ENCODE assay signal across 18 cellular contexts in genomic region chr3:179066058-179066457, GRCh38. TPM values are rescaled to one million over a fixed set of nuclear protein-coding genes. Genes with fewer than 3 reads are reported as not detected.
A peak's percentile ranks its signal among the peaks of the same experiment; 100 is the strongest.
DNase-seq lines count a peak whose midpoint lies in the region; ATAC-seq and TF ChIP-seq lines count a peak whose summit lies in the region.
"Had no signal": no experiment of that assay in that cellular context is flagged by ENCODE, and none has a peak within 500 bp of the region (broad histone marks: within the 10 kb centered on the region; RNA-seq: fewer than 3 reads in every experiment).

No MANE protein-coding gene starts in this region.

- TF ChIP-seq POLR2A in Peyer's patch (IDR thresholded peaks at IDR 0.05), result no peak

- peaks cover 0 to 14% (median 4%) of the 10 kb centered on the region in 4 donors for H3K4me1 ChIP-seq in Peyer's patch

- peak; percentile 49 for ATAC-seq in GM18519 (IDR thresholded peaks at IDR 0.05; ENCODE audit: low FRiP score, unreplicated experiment)
- peak; percentile 51 for ATAC-seq in GM21390 (IDR thresholded peaks at IDR 0.05; ENCODE audit: unreplicated experiment)
- ATAC-seq in HG02870 (IDR thresholded peaks at IDR 0.05; ENCODE audit: unreplicated experiment), result peak; percentile 67
- ATAC-seq in HG03575 (IDR thresholded peaks at IDR 0.05; ENCODE audit: extremely low read depth, insufficient number of reproducible peaks, low FRiP score, unreplicated experiment), result peak; percentile 42
- ATAC-seq: K562; left ventricle myocardium superior; stimulated activated naive CD8-positive, alpha-beta T cell treated with anti-CD3 and anti-CD28 coated beads, Interleukin-15, amount 100 ng/mL, for 72 hours had no signal

- DNase-seq in DMS53 treated with DMSO at 0.1 percent for 48 hours (lab: John Stamatoyannopoulos, UW; ENCODE audit: unreplicated experiment), result no peak
- no peak for DNase-seq in endothelial cell (ENCODE audit: low spot score)
- DNase-seq in Peyer's patch, result no peak
- DNase-seq in HuH-7 (ENCODE audit: low spot score), result no peak
- DNase-seq: activated CD8-positive, alpha-beta memory T cell treated with anti-CD3 and anti-CD28 coated beads, Interleukin-2, amount 50 U/mL, for 48 hours; activated naive CD8-positive, alpha-beta T cell treated with anti-CD3 and anti-CD28 coated beads, Interleukin-2, amount 10 ng/mL, durations not matched to agents 7 days and 5 days; EL; esophagus squamous epithelium; hypothalamus; left ventricle myocardium superior; NCI-H187 treated with DMSO at 0.1 percent for 48 hours; SJCRH30; stimulated activated naive CD8-positive, alpha-beta T cell treated with anti-CD3 and anti-CD28 coated beads, Interleukin-15, amount 100 ng/mL, for 72 hours had no signal

- no peak overlapping the region for H3K27ac ChIP-seq in Peyer's patch
- H3K27ac ChIP-seq: esophagus squamous epithelium, SJCRH30 had no signal

- no peak overlapping the region for H3K4me3 Mint-ChIP-seq in endothelial cell (ENCODE audit: unreplicated experiment)
- H3K4me3 Mint-ChIP-seq: activated naive CD8-positive, alpha-beta T cell treated with anti-CD3 and anti-CD28 coated beads, Interleukin-2, amount 10 ng/mL, durations not matched to agents 7 days and 5 days; stimulated activated naive CD8-positive, alpha-beta T cell treated with anti-CD3 and anti-CD28 coated beads, Interleukin-15, amount 100 ng/mL, for 72 hours had no signal

- H3K9me3 ChIP-seq in Peyer's patch, result no peaks in the 10 kb centered on the region
- H3K9me3 ChIP-seq: esophagus squamous epithelium, SJCRH30 had no signal

- TF ChIP-seq CTCF in endothelial cell (IDR thresholded peaks at IDR 0.05; ENCODE audit: unreplicated experiment), result no peak
- no peak for TF ChIP-seq CTCF in Peyer's patch (IDR thresholded peaks at IDR 0.05)

- H3K4me1 Mint-ChIP-seq in endothelial cell (ENCODE audit: unreplicated experiment), result peaks cover 22% of the 10 kb centered on the region

- H3K36me3 Mint-ChIP-seq in endothelial cell (ENCODE audit: low read depth, unreplicated experiment), result peaks cover 26% of the 10 kb centered on the region

- H3K27ac Mint-ChIP-seq in endothelial cell (ENCODE audit: unreplicated experiment), result no peak overlapping the region
- H3K27ac Mint-ChIP-seq: activated naive CD8-positive, alpha-beta T cell treated with anti-CD3 and anti-CD28 coated beads, Interleukin-2, amount 10 ng/mL, durations not matched to agents 7 days and 5 days; stimulated activated naive CD8-positive, alpha-beta T cell treated with anti-CD3 and anti-CD28 coated beads, Interleukin-15, amount 100 ng/mL, for 72 hours had no signal

- no peaks in the 10 kb centered on the region for H3K27me3 ChIP-seq in Peyer's patch
- H3K27me3 ChIP-seq: esophagus squamous epithelium, SJCRH30 had no signal

- H3K36me3 ChIP-seq in Peyer's patch, result peaks cover 0 to 9% (median 0%) of the 10 kb centered on the region in 3 donors

- H3K27me3 Mint-ChIP-seq in endothelial cell (ENCODE audit: unreplicated experiment), result peaks cover 8% of the 10 kb centered on the region
- H3K27me3 Mint-ChIP-seq: activated naive CD8-positive, alpha-beta T cell treated with anti-CD3 and anti-CD28 coated beads, Interleukin-2, amount 10 ng/mL, durations not matched to agents 7 days and 5 days; stimulated activated naive CD8-positive, alpha-beta T cell treated with anti-CD3 and anti-CD28 coated beads, Interleukin-15, amount 100 ng/mL, for 72 hours had no signal

- H3K4me3 ChIP-seq in Peyer's patch, result no peak overlapping the region
- H3K4me3 ChIP-seq: esophagus squamous epithelium, K562, SJCRH30 had no signal

- no peaks in the 10 kb centered on the region for H3K9me3 Mint-ChIP-seq in endothelial cell (ENCODE audit: unreplicated experiment)
- H3K9me3 Mint-ChIP-seq: activated naive CD8-positive, alpha-beta T cell treated with anti-CD3 and anti-CD28 coated beads, Interleukin-2, amount 10 ng/mL, durations not matched to agents 7 days and 5 days; stimulated activated naive CD8-positive, alpha-beta T cell treated with anti-CD3 and anti-CD28 coated beads, Interleukin-15, amount 100 ng/mL, for 72 hours had no signal

RNA-seq across cellular contexts. Expression of gene ZMAT3, which starts 5.6 kb away (rescaled TPM):
- total RNA-seq in endothelial cell (ENCODE audit: unreplicated experiment) (44.5 TPM), Peyer's patch (10 to 100 TPM in 2 of 4 donors, 1 to 10 TPM in 2; 8.3 to 11.7 (median 10.0) TPM)
